ENCODE assay signal across 1 cellular context in the genomic region with DNA sequence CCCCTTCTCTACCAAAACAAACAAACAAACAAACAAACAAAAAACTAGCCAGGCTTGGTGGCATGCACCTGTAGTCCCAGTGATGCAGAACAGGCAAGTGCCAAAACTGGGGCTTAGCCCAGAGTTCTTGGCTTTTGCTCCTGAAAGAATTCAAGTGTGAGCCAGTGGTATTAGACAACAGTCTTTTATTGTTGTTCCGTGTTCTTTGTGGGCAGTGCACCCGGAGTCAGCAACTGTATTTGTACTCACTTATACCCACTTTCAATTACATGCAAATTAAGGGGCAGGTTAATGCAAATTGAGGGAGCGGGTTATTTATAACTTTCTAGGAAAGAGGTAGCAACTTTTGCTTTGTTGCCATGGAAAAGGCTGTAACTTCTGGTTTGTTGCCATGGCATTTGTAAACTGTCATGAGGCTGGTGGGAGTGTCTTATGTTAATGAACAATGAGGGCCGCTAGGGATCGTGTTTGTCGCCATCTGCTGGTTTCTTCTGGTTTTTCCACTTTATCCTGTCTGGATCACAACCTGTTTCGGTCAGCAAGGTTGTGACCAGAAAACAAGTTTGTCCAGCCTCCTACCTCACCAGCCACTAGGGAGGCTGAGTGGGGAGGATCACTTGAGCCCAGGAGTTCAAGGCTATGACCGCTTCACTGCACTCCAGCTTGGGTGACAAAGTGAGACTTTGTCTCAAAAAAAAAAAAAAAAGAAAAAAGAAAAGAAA.
TF ChIP-seq lines count a peak whose summit lies in the region.

No MANE protein-coding gene starts in this region.

TF ChIP-seq in neural cell, 6 proteins besides CTCF, POLR2A, EP300 and RAD21 (continued from another document):
- TF ChIP-seq TAF1 (IDR thresholded peaks at IDR 0.05; ENCODE audit: low read depth) (no peak), MXI1 (conservative IDR thresholded peaks at IDR 0.05; ENCODE audit: poor library complexity, severe bottlenecking) (no peak)
